In the genomic region with DNA sequence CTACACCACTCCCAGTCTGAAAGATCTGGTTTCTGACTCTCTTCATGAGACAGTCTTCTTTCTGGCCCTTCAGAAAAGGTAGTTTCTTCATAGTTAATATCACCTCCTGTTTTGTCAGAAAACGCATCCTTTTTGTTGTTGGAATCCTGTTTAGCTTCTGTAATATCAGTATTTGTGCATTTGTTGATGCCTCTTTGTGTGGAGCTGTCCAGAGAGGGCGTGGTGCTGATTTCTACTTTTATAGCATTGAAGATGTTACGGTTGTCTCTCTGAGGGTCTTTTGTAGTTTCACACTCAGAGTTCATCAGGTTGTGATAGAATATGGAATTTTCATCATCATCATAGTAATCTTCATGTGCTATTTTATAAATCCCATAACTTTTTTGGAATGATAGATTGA, we compare ENCODE assay signal across 17 cellular contexts. TPM values are rescaled to one million over a fixed set of nuclear protein-coding genes. Genes with fewer than 3 reads are reported as not detected.
DNase-seq lines count a peak whose midpoint lies in the region; ATAC-seq and TF ChIP-seq lines count a peak whose summit lies in the region.
"Had no signal": no experiment of that assay in that cellular context is flagged by ENCODE, and none has a peak within 500 bp of the region (broad histone marks: within the 10 kb centered on the region; RNA-seq: fewer than 3 reads in every experiment).

No MANE protein-coding gene starts in this region.

- no peak for TF ChIP-seq CTCF in DND-41 (IDR thresholded peaks at IDR 0.05; ENCODE audit: borderline replicate concordance, extremely low read depth, low read length, poor library complexity, severe bottlenecking)
- TF ChIP-seq CTCF in astrocyte of the cerebellum (IDR thresholded peaks at IDR 0.05; ENCODE audit: low read depth, low read length, missing control alignments) = no peak
- TF ChIP-seq CTCF in RWPE1 (conservative IDR thresholded peaks at IDR 0.05; ENCODE audit: low read depth) = no peak

- no peaks in the 10 kb centered on the region for H3K9me2 ChIP-seq in Karpas-422 (replicated peaks; ENCODE audit: insufficient read depth, low read length)

- in situ Hi-C loops in astrocyte of the cerebellum (cut with HindIII; ENCODE audit: low sequenced_read_pairs) = no loop called here

- H3K9me3 ChIP-seq in DND-41 (ENCODE audit: insufficient read depth, low read length, severe bottlenecking) (no peaks in the 10 kb centered on the region), Karpas-422 (ENCODE audit: low read length) (no peaks in the 10 kb centered on the region)
- H3K9me3 ChIP-seq: suprapubic skin had no signal

- ATAC-seq in DND-41 (ENCODE audit: insufficient read depth, low read depth) (peak; percentile 58; the same call in 1 of the 3 replicates), HG03175 (IDR thresholded peaks at IDR 0.05; ENCODE audit: unreplicated experiment) (no peak), GM18505 (IDR thresholded peaks at IDR 0.05; ENCODE audit: unreplicated experiment) (no peak)
- ATAC-seq: foreskin keratinocyte, natural killer cell had no signal

- TF ChIP-seq POLR2A in GM18505 (IDR thresholded peaks at IDR 0.05; ENCODE audit: borderline replicate concordance, extremely low read depth, insufficient read depth, insufficient read length) = no peak

- POLR2A ChIA-PET in RWPE1 (lab: Yijun Ruan, JAX; ENCODE audit: low non-redundant PET) = no interaction called here

- H3K79me2 ChIP-seq in DND-41 (ENCODE audit: insufficient read depth, low read length) (no peaks in the 10 kb centered on the region), Karpas-422 (ENCODE audit: low read length) (no peaks in the 10 kb centered on the region)

- no peaks in the 10 kb centered on the region for H3K27me3 ChIP-seq in DND-41 (ENCODE audit: insufficient read depth, low read length, poor library complexity)
- no peaks in the 10 kb centered on the region for H3K27me3 ChIP-seq in Karpas-422 (ENCODE audit: low read length)
- H3K27me3 ChIP-seq: suprapubic skin had no signal

- H3K4me3 ChIP-seq in DND-41 (ENCODE audit: low read depth in 1 of 2, low read length in 2 of 2) (no peak overlapping the region), Karpas-422 (ENCODE audit: low read length) (no peak overlapping the region), astrocyte of the cerebellum (ENCODE audit: low read depth, low read length) (no peak overlapping the region)
- H3K4me3 ChIP-seq: skin epidermis, suprapubic skin had no signal

- CTCF ChIA-PET in RWPE1 (lab: Yijun Ruan, JAX) = no interaction called here

- no peaks in the 10 kb centered on the region for H3K4me1 ChIP-seq in DND-41 (ENCODE audit: insufficient read depth, low read length)
- H3K4me1 ChIP-seq in Karpas-422 (ENCODE audit: low read length) = no peaks in the 10 kb centered on the region
- H3K4me1 ChIP-seq: foreskin keratinocyte, suprapubic skin had no signal

- no peaks in the 10 kb centered on the region for H4K20me1 ChIP-seq in DND-41 (ENCODE audit: insufficient read depth, low read length)
- H4K20me1 ChIP-seq in Karpas-422 (ENCODE audit: insufficient read depth, low read depth, low read length) = no peaks in the 10 kb centered on the region

- H2AFZ ChIP-seq in DND-41 (ENCODE audit: low read depth, low read length) (no peak overlapping the region), Karpas-422 (ENCODE audit: low read length) (no peak overlapping the region)

- H3K9ac ChIP-seq in DND-41 (ENCODE audit: low read depth, low read length) = no peak overlapping the region
- H3K9ac ChIP-seq in Karpas-422 (ENCODE audit: low read length) = no peak overlapping the region

- H3K4me2 ChIP-seq in DND-41 (ENCODE audit: insufficient read depth, low read length) = no peak overlapping the region
- H3K4me2 ChIP-seq in Karpas-422 (ENCODE audit: low read depth, low read length, poor library complexity, severe bottlenecking) = no peak overlapping the region

- no peaks in the 10 kb centered on the region for H3K36me3 ChIP-seq in DND-41 (ENCODE audit: insufficient read depth, low read length)
- H3K36me3 ChIP-seq in Karpas-422 (ENCODE audit: insufficient read depth, low read length) = no peaks in the 10 kb centered on the region
- H3K36me3 ChIP-seq: suprapubic skin had no signal

- DNase-seq in DND-41 (peak; percentile 45), Karpas-422 (peak; percentile 51), astrocyte of the cerebellum (ENCODE audit: low read depth) (peak; percentile 16), islet precursor cell (peak; percentile 47), RWPE1 (ENCODE audit: low spot score) (no peak)
- DNase-seq in stimulated activated naive CD4-positive, alpha-beta T cell treated with Interleukin-2 at 50 U/mL for 16 hours (lab: John Stamatoyannopoulos, UW) = no peak
- DNase-seq: activated CD4-positive, alpha-beta memory T cell treated with anti-CD3 and anti-CD28 coated beads for 36 hours; activated naive CD4-positive, alpha-beta T cell treated with anti-CD3 and anti-CD28 coated beads, Interleukin-2, amount 50 U/mL, for 16 hours; CD4-positive, CD25-positive, alpha-beta regulatory T cell; foreskin keratinocyte; natural killer cell; NCI-H1417; NCI-H524 treated with DMSO at 0.1 percent for 48 hours had no signal

- no peak overlapping the region for H3K27ac ChIP-seq in DND-41 (ENCODE audit: low read length)
- no peak overlapping the region for H3K27ac ChIP-seq in Karpas-422 (ENCODE audit: low read length)
- H3K27ac ChIP-seq in RWPE1 = no peak overlapping the region
- H3K27ac ChIP-seq: foreskin keratinocyte, skin epidermis, suprapubic skin had no signal

RNA-seq across cellular contexts. Expression of gene GPR149, which starts 8.9 kb away (rescaled TPM):
- total RNA-seq in Karpas-422 (2014; rRNA removed; shearing (Covaris generic); ENCODE audit: low replicate concordance) = not detected in 2 replicates
- total RNA-seq: activated CD4-positive, alpha-beta memory T cell treated with anti-CD3 and anti-CD28 coated beads for 36 hours; CD4-positive, CD25-positive, alpha-beta regulatory T cell; foreskin keratinocyte; natural killer cell had no signal

Comparison
In these comparisons a context has a peak if more than half of its experiments do, and no peak if none do; other contexts are left out.
1. DNase-seq: peak in DND-41 (single experiment), Karpas-422 (single experiment), astrocyte of the cerebellum (single experiment) and islet precursor cell (single experiment); none in stimulated activated naive CD4-positive, alpha-beta T cell treated with Interleukin-2 at 50 U/mL for 16 hours (single experiment) and RWPE1 (single experiment).